In the genomic region with DNA sequence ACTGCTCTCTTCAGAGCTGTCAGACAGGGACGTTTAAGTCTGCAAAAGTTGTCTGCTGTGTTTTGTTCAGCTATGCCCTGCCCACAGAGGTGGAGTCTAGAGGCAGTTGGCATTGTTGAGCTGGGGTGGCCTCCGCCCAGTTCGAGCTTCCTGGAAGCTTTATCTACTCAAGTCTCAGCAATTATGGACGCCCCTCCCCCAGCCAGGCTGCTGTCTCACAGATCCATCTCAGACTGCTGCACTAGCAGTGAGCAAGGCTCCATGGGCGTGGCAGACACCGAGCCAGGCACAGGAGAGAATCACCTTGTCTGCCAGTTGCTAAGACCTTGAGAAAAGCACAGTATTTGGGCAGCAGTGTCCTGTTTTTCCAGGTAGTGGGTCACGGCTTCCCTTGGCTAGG, we compare ENCODE assay signal across 19 cellular contexts.
A peak's percentile ranks its signal among the peaks of the same experiment; 100 is the strongest.
DNase-seq lines count a peak whose midpoint lies in the region; ATAC-seq and TF ChIP-seq lines count a peak whose summit lies in the region.
"Had no signal": no experiment of that assay in that cellular context is flagged by ENCODE, and none has a peak within 500 bp of the region (broad histone marks: within the 10 kb centered on the region; RNA-seq: fewer than 3 reads in every experiment).

No MANE protein-coding gene starts in this region.

- RAD21 ChIA-PET in HCT116 (lab: Charles Lee; ENCODE audit: low non-redundant PET in 1 of 2, low total read pairs in 2 of 2, uncharacterized antibody in 2 of 2, unreplicated experiment in 2 of 2), result no interaction called here

- no peak overlapping the region for H3K4me3 ChIP-seq in BE2C (ENCODE audit: low read depth, low read length)
- no peak overlapping the region for H3K4me3 ChIP-seq in HCT116 (replicated peaks in 1 of 2; ENCODE audit: low read depth in 1 of 2, low read length in 2 of 2)
- no peak overlapping the region for H3K4me3 ChIP-seq in hepatocyte
- H3K4me3 ChIP-seq in gastrocnemius medialis, result no peak overlapping the region
- H3K4me3 ChIP-seq: MG63, psoas muscle had no signal

- no peaks in the 10 kb centered on the region for H3K36me3 ChIP-seq in BE2C
- no peaks in the 10 kb centered on the region for H3K36me3 ChIP-seq in HCT116 (ENCODE audit: control insufficient read depth in 1 of 2, insufficient read depth in 2 of 2, low read length in 2 of 2)
- H3K36me3 ChIP-seq in hepatocyte (replicated peaks; ENCODE audit: insufficient read depth, low read depth), result no peaks in the 10 kb centered on the region
- no peaks in the 10 kb centered on the region for H3K36me3 ChIP-seq in gastrocnemius medialis
- H3K36me3 ChIP-seq: MG63 had no signal

- no peak overlapping the region for H3K27ac ChIP-seq in HCT116 (ENCODE audit: low read depth, low read length)
- H3K27ac ChIP-seq in hepatocyte, result no peak overlapping the region
- H3K27ac ChIP-seq in gastrocnemius medialis, result no peak overlapping the region
- H3K27ac ChIP-seq: psoas muscle, RWPE1 had no signal

- H3K9ac ChIP-seq in HCT116 (ENCODE audit: low read length), result no peak overlapping the region

- H4K20me1 ChIP-seq in HCT116 (ENCODE audit: insufficient read depth) (no peaks in the 10 kb centered on the region), hepatocyte (ENCODE audit: insufficient read depth, poor library complexity, severe bottlenecking) (no peaks in the 10 kb centered on the region)

- 59% methylated on average over 7 of the region's 7 CpGs for WGBS in hepatocyte (ENCODE audit: low lambda C conversion rate, missing lambda C conversion rate)

- in situ Hi-C loops in gastrocnemius medialis (cut with MboI; ENCODE audit: low sequenced_read_pairs in 4 of 4), result no loop called here

- POLR2A ChIA-PET in HCT116 (lab: Charles Lee), result no interaction called here

- TF ChIP-seq RAD21 in HCT116 (IDR thresholded peaks at IDR 0.05; ENCODE audit: low read depth), result no peak

- H3K4me2 ChIP-seq in HCT116 (ENCODE audit: low read length) (peak overlapping the region; percentile 9; the same call in 1 of the 2 replicates), hepatocyte (no peak overlapping the region)

- intact Hi-C loops in HCT116 (cut with micrococcal nuclease), result no loop called here
- intact Hi-C loops in gastrocnemius medialis (cut with DNase I; ENCODE audit: low total_unique reads), result no loop called here

- no peak overlapping the region for H2AFZ ChIP-seq in HCT116 (ENCODE audit: low read depth, low read length, poor library complexity, severe bottlenecking)
- H2AFZ ChIP-seq in hepatocyte, result no peak overlapping the region

- DNase-seq in BE2C (peak; percentile 41), HCT116 (ENCODE audit: low read depth, low spot score) (no peak), SK-N-DZ (ENCODE audit: low spot score) (peak; percentile 52), hepatocyte (ENCODE audit: low spot score) (peak; percentile 15), GM10266 (ENCODE audit: extremely low spot score) (no peak), gastrocnemius medialis (no peak), NOMO-1 (lab: John Stamatoyannopoulos, UW; ENCODE audit: unreplicated experiment in 2 of 2) (no peak)
- no peak for DNase-seq in activated CD4-positive, CD25-positive, alpha-beta regulatory T cell treated with anti-CD3 and anti-CD28 coated beads, Interleukin-2, amount 50 U/mL, for 72 hours
- DNase-seq: activated CD4-positive, alpha-beta memory T cell treated with anti-CD3 and anti-CD28 coated beads for 36 hours; activated naive CD4-positive, alpha-beta T cell treated with anti-CD3 and anti-CD28 coated beads for 36 hours; activated T-cell treated with anti-CD3 and anti-CD28 coated beads, Interleukin-2, amount 50 U/mL, for 24 hours; anterior cingulate cortex; head of caudate nucleus; MG63; NCI-H2029 treated with DMSO at 0.1 percent for 48 hours; NCI-H526 treated with DMSO at 0.1 percent for 48 hours; psoas muscle; stimulated activated CD4-positive, alpha-beta T cell treated with anti-CD3 and anti-CD28 coated beads, Interleukin-4, amount 100 ng/mL, for 4 hours had no signal

- TF ChIP-seq POLR2A in HCT116 (IDR thresholded peaks at IDR 0.05; ENCODE audit: borderline replicate concordance, extremely low read depth, insufficient read depth, insufficient read length) (no peak), gastrocnemius medialis (IDR thresholded peaks at IDR 0.05) (no peak)

- peak; percentile 55; the same call in 1 of the 2 replicates for ATAC-seq in HCT116
- no peak for ATAC-seq in gastrocnemius medialis
- ATAC-seq: psoas muscle had no signal

- no peaks in the 10 kb centered on the region; the same call in 1 of the 2 replicates for H3K27me3 ChIP-seq in BE2C
- 0 out of 2 replicates have a peak, but pooled peaks cover 3% of the 10 kb centered on the region for H3K27me3 ChIP-seq in HCT116 (ENCODE audit: insufficient read depth, low read length)
- H3K27me3 ChIP-seq in hepatocyte, result no peaks in the 10 kb centered on the region
- H3K27me3 ChIP-seq in gastrocnemius medialis, result no peaks in the 10 kb centered on the region
- H3K27me3 ChIP-seq: MG63 had no signal

- H3K79me2 ChIP-seq in HCT116 (ENCODE audit: insufficient read depth, low read length) (no peaks in the 10 kb centered on the region), hepatocyte (no peaks in the 10 kb centered on the region)

- no peak for TF ChIP-seq CTCF in BE2C (IDR thresholded peaks at IDR 0.05; ENCODE audit: low read depth, low read length)
- no peak for TF ChIP-seq CTCF in HCT116 (IDR thresholded peaks at IDR 0.05 in 2 of 3, conservative IDR thresholded peaks at IDR 0.05 in 1 of 3; ENCODE audit: borderline replicate concordance in 1 of 3, insufficient read depth in 1 of 3, low read depth in 2 of 3, low read length in 2 of 3)
- TF ChIP-seq CTCF in hepatocyte (IDR thresholded peaks at IDR 0.05; ENCODE audit: poor library complexity), result no peak
- no peak for TF ChIP-seq CTCF in GM10266 (IDR thresholded peaks at IDR 0.05; ENCODE audit: control insufficient read depth, insufficient read depth, low read depth, missing control alignments)
- TF ChIP-seq CTCF in gastrocnemius medialis (IDR thresholded peaks at IDR 0.05 in 4 of 5, conservative IDR thresholded peaks at IDR 0.05 in 1 of 5), result no peak

- no peaks in the 10 kb centered on the region for H3K4me1 ChIP-seq in BE2C
- H3K4me1 ChIP-seq in HCT116 (ENCODE audit: control insufficient read depth in 1 of 2, insufficient read depth in 2 of 2, low read length in 2 of 2), result no peaks in the 10 kb centered on the region
- H3K4me1 ChIP-seq in hepatocyte (ENCODE audit: insufficient read depth), result no peaks in the 10 kb centered on the region
- H3K4me1 ChIP-seq in gastrocnemius medialis, result no peaks in the 10 kb centered on the region
- H3K4me1 ChIP-seq: psoas muscle had no signal

- H3K9me2 ChIP-seq in HCT116 (ENCODE audit: insufficient read depth) (no peaks in the 10 kb centered on the region), hepatocyte (replicated peaks; ENCODE audit: insufficient read depth) (no peaks in the 10 kb centered on the region)

- BruUV-seq in HCT116 (replicated peaks; lab: Mats Ljungman, UMichigan), result no TSS peak

- H3K9me3 ChIP-seq in BE2C (no peaks in the 10 kb centered on the region), HCT116 (ENCODE audit: control insufficient read depth in 1 of 2, insufficient read depth in 1 of 2, low read depth in 1 of 2, low read length in 2 of 2) (no peaks in the 10 kb centered on the region), hepatocyte (ENCODE audit: low read depth) (no peaks in the 10 kb centered on the region), gastrocnemius medialis (no peaks in the 10 kb centered on the region)
- H3K9me3 ChIP-seq: MG63, psoas muscle had no signal

- CTCF ChIA-PET in HCT116 (lab: Charles Lee), result no interaction called here

TF ChIP-seq in HCT116, 20 proteins besides CTCF, POLR2A, EP300 and RAD21 (continues in another document):
- TF ChIP-seq CEBPB (IDR thresholded peaks at IDR 0.05; ENCODE audit: low read depth), result no peak
- TF ChIP-seq TCF7L2 (IDR thresholded peaks at IDR 0.05; ENCODE audit: borderline replicate concordance, extremely low read depth, insufficient read depth, insufficient read length), result no peak
- no peak for TF ChIP-seq EZH2 (IDR thresholded peaks at IDR 0.05)
- no peak for TF ChIP-seq ELF1 (IDR thresholded peaks at IDR 0.05; ENCODE audit: borderline replicate concordance, low read depth)
- TF ChIP-seq, protein P1, sequence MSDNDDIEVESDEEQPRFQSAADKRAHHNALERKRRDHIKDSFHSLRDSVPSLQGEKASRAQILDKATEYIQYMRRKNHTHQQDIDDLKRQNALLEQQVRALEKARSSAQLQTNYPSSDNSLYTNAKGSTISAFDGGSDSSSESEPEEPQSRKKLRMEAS (IDR thresholded peaks at IDR 0.05), result no peak
- no peak for TF ChIP-seq SP1 (IDR thresholded peaks at IDR 0.05; ENCODE audit: low read depth)
- no peak for TF ChIP-seq JUND (IDR thresholded peaks at IDR 0.05)
- TF ChIP-seq, protein P2, sequence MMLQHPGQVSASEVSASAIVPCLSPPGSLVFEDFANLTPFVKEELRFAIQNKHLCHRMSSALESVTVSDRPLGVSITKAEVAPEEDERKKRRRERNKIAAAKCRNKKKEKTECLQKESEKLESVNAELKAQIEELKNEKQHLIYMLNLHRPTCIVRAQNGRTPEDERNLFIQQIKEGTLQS (IDR thresholded peaks at IDR 0.05), result no peak
- no peak for TF ChIP-seq SIN3A (IDR thresholded peaks at IDR 0.05; ENCODE audit: low read depth)
- no peak for TF ChIP-seq EGR1 (IDR thresholded peaks at IDR 0.05; ENCODE audit: low read depth)
- no peak for TF ChIP-seq EZH2phosphoT487 (IDR thresholded peaks at IDR 0.05; ENCODE audit: borderline replicate concordance)
- TF ChIP-seq YY1 (IDR thresholded peaks at IDR 0.05; ENCODE audit: extremely low read depth, insufficient replicate concordance, low read depth, low read length), result no peak
- no peak for TF ChIP-seq ZNF274 (IDR thresholded peaks at IDR 0.05; ENCODE audit: low read depth, low read length)
- TF ChIP-seq FOSL1 (IDR thresholded peaks at IDR 0.05; ENCODE audit: low read depth), result no peak
- TF ChIP-seq ZFX (IDR thresholded peaks at IDR 0.05), result no peak

Comparison
In these comparisons a context has a peak if more than half of its experiments do, and no peak if none do; other contexts are left out.
1. DNase-seq: peak in BE2C (single experiment), SK-N-DZ (single experiment) and hepatocyte (single experiment); none in HCT116 (single experiment), GM10266 (single experiment), gastrocnemius medialis (0 of 2), activated CD4-positive, CD25-positive, alpha-beta regulatory T cell treated with anti-CD3 and anti-CD28 coated beads, Interleukin-2, amount 50 U/mL, for 72 hours (single experiment) and NOMO-1 (0 of 2).